Comparison of ENCODE assay signal across 8 cellular contexts in the genomic region with DNA sequence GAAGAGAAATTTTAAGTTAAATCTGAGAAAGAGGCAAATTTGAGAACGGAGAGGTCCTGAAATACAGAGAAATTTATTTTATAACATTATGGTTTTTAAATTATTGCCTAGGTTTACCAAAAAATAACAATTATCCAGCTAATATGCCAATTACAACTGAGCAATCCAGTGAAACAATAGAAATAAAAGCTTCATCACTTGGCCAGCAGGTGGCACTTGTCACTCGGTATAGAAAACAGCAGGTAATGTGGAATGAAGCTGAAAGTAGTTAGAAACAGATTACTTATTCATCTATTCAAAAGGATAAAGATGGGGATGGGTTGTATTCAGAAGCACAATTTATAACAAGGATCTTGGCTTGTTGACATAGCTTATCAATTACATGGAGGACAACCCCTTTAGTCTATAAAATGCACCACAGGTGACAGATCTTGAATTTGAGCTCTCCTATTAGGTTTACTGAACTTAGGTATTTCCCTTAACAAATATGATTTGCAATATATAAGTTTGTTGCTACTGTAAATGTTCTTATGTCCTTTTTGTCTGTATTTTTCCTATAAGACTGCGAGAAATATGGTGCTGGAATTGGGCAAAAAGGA.
DNase-seq lines count a peak whose midpoint lies in the region; TF ChIP-seq lines count a peak whose summit lies in the region.

No MANE protein-coding gene starts in this region.

- peak; percentile 73 for TF ChIP-seq CTCF in colonic mucosa (IDR thresholded peaks at IDR 0.05)

- no peak overlapping the region for H3K9ac ChIP-seq in colonic mucosa (ENCODE audit: low read depth in 2 of 2, low read length in 2 of 2)

- H3K27me3 ChIP-seq in H7 (ENCODE audit: control insufficient read depth, insufficient read depth, low read length) = no peaks in the 10 kb centered on the region
- no peaks in the 10 kb centered on the region for H3K27me3 ChIP-seq in colonic mucosa

- no peaks in the 10 kb centered on the region for H3K9me3 ChIP-seq in colonic mucosa

- DNase-seq in activated T-cell treated with anti-CD3 and anti-CD28 coated beads for 24 hours (ENCODE audit: low read depth) (peak; percentile 22), H7 (peak; percentile 20), LoVo (ENCODE audit: low spot score) (peak; percentile 61), T follicular helper cell (ENCODE audit: low read depth) (peak; percentile 10), colonic mucosa (peak; percentile 27), lung microvascular endothelial cell (ENCODE audit: low read depth in 2 of 2) (peak; percentile 54 to 69), stromal cell of bone marrow (ENCODE audit: low read depth) (peak; percentile 9)
- no peak for DNase-seq in activated T-cell treated with anti-CD3 and anti-CD28 coated beads, Interleukin-2, amount 50 U/mL, for 1 hour

- no peak overlapping the region for H3K27ac ChIP-seq in colonic mucosa

- H3K36me3 ChIP-seq in H7 (replicated peaks; ENCODE audit: control insufficient read depth, insufficient read depth, low read length) = no peaks in the 10 kb centered on the region
- H3K36me3 ChIP-seq in colonic mucosa = no peaks in the 10 kb centered on the region

- H3K4me3 ChIP-seq in H7 (ENCODE audit: insufficient read depth, low read depth, low read length) (no peak overlapping the region), colonic mucosa (no peak overlapping the region)

- H3K4me1 ChIP-seq in colonic mucosa = no peaks in the 10 kb centered on the region

- intact Hi-C loops in colonic mucosa (cut with DNase I) = loop anchor here (2.0 kb wide), 1 partner anchor 59 kb away; no protein-coding TSS in a partner anchor
